18 cellular contexts compared by ENCODE assay signal in the genomic region with DNA sequence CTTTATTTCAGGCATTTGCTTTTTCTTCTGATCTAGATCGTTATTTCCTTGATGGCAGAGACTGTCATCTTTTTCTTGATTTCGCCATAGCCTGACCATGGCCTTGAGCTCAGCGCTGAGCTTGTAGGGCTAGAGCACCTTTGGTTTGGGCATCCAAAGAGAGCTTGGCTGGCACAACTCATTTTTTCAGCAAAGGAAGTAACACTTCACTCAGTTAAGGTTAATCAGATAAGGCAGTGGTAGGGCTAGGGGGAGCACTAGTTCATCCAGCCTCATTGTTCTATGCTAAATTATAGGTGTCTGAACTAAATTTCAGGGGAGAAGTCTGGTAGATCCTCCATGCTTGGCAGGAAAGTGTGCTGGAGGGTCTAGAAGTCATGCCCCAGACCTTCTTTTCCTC.
A peak's percentile ranks its signal among the peaks of the same experiment; 100 is the strongest.
DNase-seq lines count a peak whose midpoint lies in the region; ATAC-seq and TF ChIP-seq lines count a peak whose summit lies in the region.
"Had no signal": no experiment of that assay in that cellular context is flagged by ENCODE, and none has a peak within 500 bp of the region (broad histone marks: within the 10 kb centered on the region; RNA-seq: fewer than 3 reads in every experiment).

No MANE protein-coding gene starts in this region.

- H3K4me3 Mint-ChIP-seq in stimulated activated naive CD8-positive, alpha-beta T cell treated with anti-CD3 and anti-CD28 coated beads, Interleukin-15, amount 100 ng/mL, for 72 hours: no peak overlapping the region
- peak overlapping the region; percentile 28 for H3K4me3 Mint-ChIP-seq in natural killer cell treated with Interleukin-12 subunit alpha and Interleukin-12 subunit beta and Interleukin-15 and Interleukin-18, amount 100 ng/mL, for 72 hours
- H3K4me3 Mint-ChIP-seq: neural crest cell had no signal

- no peak for TF ChIP-seq POLR2A in body of pancreas (IDR thresholded peaks at IDR 0.05)

- H3K27me3 Mint-ChIP-seq in stimulated activated naive CD8-positive, alpha-beta T cell treated with anti-CD3 and anti-CD28 coated beads, Interleukin-15, amount 100 ng/mL, for 72 hours: peaks cover 46% of the 10 kb centered on the region
- no peaks in the 10 kb centered on the region for H3K27me3 Mint-ChIP-seq in natural killer cell treated with Interleukin-12 subunit alpha and Interleukin-12 subunit beta and Interleukin-15 and Interleukin-18, amount 100 ng/mL, for 72 hours

- no peaks in the 10 kb centered on the region for H3K36me3 ChIP-seq in body of pancreas (replicated peaks in 1 of 2; ENCODE audit: insufficient read depth in 1 of 2, low read depth in 2 of 2)
- H3K36me3 ChIP-seq: breast epithelium, Peyer's patch had no signal

- H3K27me3 ChIP-seq in body of pancreas: no peaks in the 10 kb centered on the region
- H3K27me3 ChIP-seq: breast epithelium, Peyer's patch had no signal

- WGBS in body of pancreas, 2 donors: 38 to 49% methylated on average over 3 of the region's 3 CpGs

- peaks cover 24% of the 10 kb centered on the region for H3K4me1 Mint-ChIP-seq in stimulated activated naive CD8-positive, alpha-beta T cell treated with anti-CD3 and anti-CD28 coated beads, Interleukin-15, amount 100 ng/mL, for 72 hours
- H3K4me1 Mint-ChIP-seq in natural killer cell treated with Interleukin-12 subunit alpha and Interleukin-12 subunit beta and Interleukin-15 and Interleukin-18, amount 100 ng/mL, for 72 hours (ENCODE audit: low read depth in 2 of 2): peaks cover 57% of the 10 kb centered on the region in 2 donors

- in situ Hi-C loops in GM13977 (cut with MboI; ENCODE audit: low pct_unique_long_range_greater_than_20kb, low sequenced_read_pairs, unreplicated experiment): no loop called here

- peaks cover 76% of the 10 kb centered on the region for H3K4me1 ChIP-seq in body of pancreas
- H3K4me1 ChIP-seq: breast epithelium had no signal

- intact Hi-C loops in body of pancreas (cut with DNase I): no loop called here

- ATAC-seq in stimulated activated naive CD8-positive, alpha-beta T cell treated with anti-CD3 and anti-CD28 coated beads, Interleukin-15, Interleukin-2, amounts not matched to agents 100 U/mL and 50 U/mL, for 24 hours: peak; percentile 48
- ATAC-seq in stimulated activated naive CD8-positive, alpha-beta T cell treated with anti-CD3 and anti-CD28 coated beads, Interleukin-15, amount 100 ng/mL, for 72 hours: no peak
- ATAC-seq in body of pancreas (no peak), GM18519 (IDR thresholded peaks at IDR 0.05; ENCODE audit: low FRiP score, unreplicated experiment) (no peak)
- ATAC-seq in natural killer cell treated with Interleukin-12 subunit alpha and Interleukin-12 subunit beta and Interleukin-15 and Interleukin-18, amount 100 ng/mL, for 72 hours: peak; percentile 79 to 82
- ATAC-seq: SK-N-SH treated with all-trans-retinoic acid at 6 μM for 48 hours had no signal

- no peaks in the 10 kb centered on the region for H3K9me3 ChIP-seq in body of pancreas
- H3K9me3 ChIP-seq: breast epithelium, Peyer's patch had no signal

- H3K27ac ChIP-seq in body of pancreas: peak overlapping the region in 3 of 4 donors; percentile 47 to 87 (median 60)
- H3K27ac ChIP-seq: breast epithelium had no signal

- TF ChIP-seq CTCF in body of pancreas (IDR thresholded peaks at IDR 0.05) (no peak), GM13977 (IDR thresholded peaks at IDR 0.05; ENCODE audit: extremely low read depth, insufficient read depth, missing control alignments) (no peak)

- peaks cover 37% of the 10 kb centered on the region for H3K36me3 Mint-ChIP-seq in natural killer cell treated with Interleukin-12 subunit alpha and Interleukin-12 subunit beta and Interleukin-15 and Interleukin-18, amount 100 ng/mL, for 72 hours

- no peak overlapping the region for H3K27ac Mint-ChIP-seq in stimulated activated naive CD8-positive, alpha-beta T cell treated with anti-CD3 and anti-CD28 coated beads, Interleukin-15, amount 100 ng/mL, for 72 hours
- peak overlapping the region; percentile 9 to 76 for H3K27ac Mint-ChIP-seq in natural killer cell treated with Interleukin-12 subunit alpha and Interleukin-12 subunit beta and Interleukin-15 and Interleukin-18, amount 100 ng/mL, for 72 hours
- H3K27ac Mint-ChIP-seq: activated naive CD4-positive, alpha-beta T cell treated with anti-CD3 and anti-CD28 coated beads, Interleukin-2, amount 50 U/mL, for 72 hours had no signal

- H3K9me3 Mint-ChIP-seq in stimulated activated naive CD8-positive, alpha-beta T cell treated with anti-CD3 and anti-CD28 coated beads, Interleukin-15, amount 100 ng/mL, for 72 hours: peaks cover 6% of the 10 kb centered on the region in 2 donors
- H3K9me3 Mint-ChIP-seq in natural killer cell treated with Interleukin-12 subunit alpha and Interleukin-12 subunit beta and Interleukin-15 and Interleukin-18, amount 100 ng/mL, for 72 hours: peaks cover 4% of the 10 kb centered on the region
- H3K9me3 Mint-ChIP-seq: neural crest cell had no signal

- no peak overlapping the region for H3K4me3 ChIP-seq in body of pancreas
- H3K4me3 ChIP-seq: breast epithelium, Peyer's patch had no signal

- no peak for DNase-seq in stimulated activated naive CD8-positive, alpha-beta T cell treated with anti-CD3 and anti-CD28 coated beads, Interleukin-15, Interleukin-2, amounts not matched to agents 100 U/mL and 50 U/mL, for 24 hours
- DNase-seq in stimulated activated naive CD8-positive, alpha-beta T cell treated with anti-CD3 and anti-CD28 coated beads, Interleukin-15, amount 100 ng/mL, for 72 hours: no peak
- DNase-seq in body of pancreas (peak in 1 of 4 donors; percentile 27), Ammon's horn (ENCODE audit: low spot score) (no peak), NCI-H345 (lab: John Stamatoyannopoulos, UW) (no peak), GM13977 (ENCODE audit: low spot score) (no peak)
- DNase-seq in natural killer cell treated with Interleukin-12 subunit alpha and Interleukin-12 subunit beta and Interleukin-15 and Interleukin-18, amount 100 ng/mL, for 72 hours (ENCODE audit: low spot score): no peak
- DNase-seq: activated CD4-positive, alpha-beta T cell treated with anti-CD3 and anti-CD28 coated beads, Interleukin-2, amount 50 U/mL, for 1 hour; activated T-cell treated with anti-CD3 and anti-CD28 coated beads, Interleukin-2, amount 50 U/mL, for 1 hour; head of caudate nucleus; NCI-H187 treated with DMSO at 0.1 percent for 48 hours; NCI-H510A treated with DMSO at 0.1 percent for 48 hours had no signal

Comparison
In these comparisons a context has a peak if more than half of its experiments do, and no peak if none do; other contexts are left out.
1. ATAC-seq: peak in stimulated activated naive CD8-positive, alpha-beta T cell treated with anti-CD3 and anti-CD28 coated beads, Interleukin-15, Interleukin-2, amounts not matched to agents 100 U/mL and 50 U/mL, for 24 hours (single experiment) and natural killer cell treated with Interleukin-12 subunit alpha and Interleukin-12 subunit beta and Interleukin-15 and Interleukin-18, amount 100 ng/mL, for 72 hours (2 of 2); none in stimulated activated naive CD8-positive, alpha-beta T cell treated with anti-CD3 and anti-CD28 coated beads, Interleukin-15, amount 100 ng/mL, for 72 hours (single experiment), body of pancreas (single experiment) and GM18519 (single experiment).
2. H3K27ac Mint-ChIP-seq: peak in natural killer cell treated with Interleukin-12 subunit alpha and Interleukin-12 subunit beta and Interleukin-15 and Interleukin-18, amount 100 ng/mL, for 72 hours (2 of 2); none in stimulated activated naive CD8-positive, alpha-beta T cell treated with anti-CD3 and anti-CD28 coated beads, Interleukin-15, amount 100 ng/mL, for 72 hours (0 of 2).